22 cellular contexts compared by ENCODE assay signal in the genomic region with DNA sequence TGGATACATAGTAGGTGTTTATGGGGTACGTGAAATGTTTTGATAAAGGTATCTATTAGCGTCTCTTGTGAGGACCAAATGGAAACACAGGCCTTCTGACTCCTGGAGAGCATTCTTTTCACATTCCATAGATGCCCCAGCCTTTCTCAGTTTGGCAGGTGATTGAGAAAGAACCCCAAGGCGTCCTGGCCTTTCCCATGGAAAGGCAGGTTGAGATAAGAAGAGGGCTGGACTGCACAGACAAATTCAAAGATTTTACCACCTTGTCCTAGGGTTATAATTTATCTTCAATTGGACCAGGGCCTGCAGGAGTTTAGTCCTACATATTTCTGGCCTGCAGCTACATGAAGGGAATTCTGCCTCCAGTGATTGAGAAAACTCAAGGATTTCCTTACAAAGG. TPM values are rescaled to one million over a fixed set of nuclear protein-coding genes. Genes with fewer than 3 reads are reported as not detected.
DNase-seq lines count a peak whose midpoint lies in the region; ATAC-seq, FAIRE-seq and TF ChIP-seq lines count a peak whose summit lies in the region.
"Had no signal": no experiment of that assay in that cellular context is flagged by ENCODE, and none has a peak within 500 bp of the region (broad histone marks: within the 10 kb centered on the region; RNA-seq: fewer than 3 reads in every experiment).

No MANE protein-coding gene starts in this region.

- H3K4me3 ChIP-seq in retinal pigment epithelial cell (ENCODE audit: low read length): no peak overlapping the region
- H3K4me3 ChIP-seq in esophagus squamous epithelium: peak overlapping the region in 2 of 4 donors; percentile 35 to 57

- H3K27me3 ChIP-seq in esophagus squamous epithelium: no peaks in the 10 kb centered on the region

- peak; percentile 91 for FAIRE-seq in G401.6 (lab: Jason Lieb, UNC)

- H3K27ac ChIP-seq in esophagus squamous epithelium: peak overlapping the region in 2 of 4 donors; percentile 61 to 69
- H3K27ac ChIP-seq: KMS-11 had no signal

- no peaks in the 10 kb centered on the region for H3K4me1 ChIP-seq in esophagus squamous epithelium

- 67 to 70% methylated on average over 3 of the region's 3 CpGs for WGBS in esophagus squamous epithelium, 2 donors

- TF ChIP-seq POLR2A in esophagus squamous epithelium (IDR thresholded peaks at IDR 0.05): no peak

- H3K36me3 ChIP-seq in esophagus squamous epithelium: no peaks in the 10 kb centered on the region

- TF ChIP-seq CTCF in retinal pigment epithelial cell (conservative IDR thresholded peaks at IDR 0.05; ENCODE audit: low read depth, low read length): no peak
- TF ChIP-seq CTCF in esophagus squamous epithelium (IDR thresholded peaks at IDR 0.05): no peak

- ATAC-seq in GM21786 (IDR thresholded peaks at IDR 0.05; ENCODE audit: unreplicated experiment): no peak
- no peak for ATAC-seq in GM21526 (IDR thresholded peaks at IDR 0.05; ENCODE audit: low FRiP score, unreplicated experiment)
- no peak for ATAC-seq in HG03442 (IDR thresholded peaks at IDR 0.05; ENCODE audit: unreplicated experiment)
- ATAC-seq: esophagus mucosa, T-cell had no signal

- intact Hi-C loops in esophagus squamous epithelium (cut with DNase I): no loop called here

- DNase-seq in cerebellar cortex (ENCODE audit: low spot score): peak; percentile 32
- peak; percentile 7 for DNase-seq in left kidney (ENCODE audit: low read depth, low spot score)
- peak; percentile 16 for DNase-seq in retinal pigment epithelial cell (ENCODE audit: low read depth)
- DNase-seq in esophagus squamous epithelium (lab: John Stamatoyannopoulos, UW): no peak
- DNase-seq: activated CD4-positive, alpha-beta T cell treated with anti-CD3 and anti-CD28 coated beads for 48 hours; activated effector memory CD4-positive, alpha-beta T cell treated with Interleukin-2 at 50 U/mL for 16 hours; caudate nucleus; CD4-positive, alpha-beta memory T cell; effector CD4-positive, alpha-beta T cell; NCI-H1048; NCI-H524 treated with DMSO at 0.1 percent for 48 hours; SHP77; stimulated activated CD4-positive, alpha-beta T cell treated with anti-CD3 and anti-CD28 coated beads, Interleukin-12 subunit alpha, Interleukin-12 subunit beta, amount 100 ng/mL, for 4 hours; T-cell had no signal

- H3K9me3 ChIP-seq in esophagus squamous epithelium: no peaks in the 10 kb centered on the region

RNA-seq across cellular contexts. Expression of a gene that starts 0.7 kb away (rescaled TPM):
- 1 to 10 TPM in 2 of 4 donors, under 1 TPM in 1, not detected in 1; 0.35 to 6.3 (median 2.4) TPM for total RNA-seq in esophagus squamous epithelium
- total RNA-seq: CD4-positive, alpha-beta memory T cell; HT-29; pulmonary artery endothelial cell had no signal

RNA-seq across cellular contexts. Expression of a gene that starts 29.2 kb away (rescaled TPM):
- 10 to 100 TPM; 28.1 to 61.1 (median 49.4) TPM for total RNA-seq in esophagus squamous epithelium
